ENCODE assay signal across 21 cellular contexts in the genomic region with DNA sequence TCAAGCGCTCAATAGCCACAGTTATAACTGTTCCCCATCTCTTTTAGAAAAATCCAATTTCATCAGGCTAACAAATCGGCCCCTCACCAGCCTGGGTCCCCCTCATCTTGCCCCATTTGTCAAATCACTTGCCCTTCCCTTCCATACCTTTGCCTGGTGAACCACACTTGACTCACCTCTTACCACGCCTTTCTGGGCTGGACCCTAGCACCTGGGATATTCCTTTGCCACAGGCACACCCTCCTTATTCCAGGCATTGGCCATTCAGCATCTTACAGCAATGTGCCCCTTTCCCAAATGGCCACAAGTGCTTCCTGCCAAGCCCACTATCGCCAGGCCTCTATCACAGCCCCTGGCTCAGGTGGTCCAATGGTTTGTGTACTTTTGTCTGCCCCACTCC. TPM values are rescaled to one million over a fixed set of nuclear protein-coding genes. Genes with fewer than 3 reads are reported as not detected.
DNase-seq lines count a peak whose midpoint lies in the region; ATAC-seq, FAIRE-seq and TF ChIP-seq lines count a peak whose summit lies in the region.
"Had no signal": no experiment of that assay in that cellular context is flagged by ENCODE, and none has a peak within 500 bp of the region (broad histone marks: within the 10 kb centered on the region; RNA-seq: fewer than 3 reads in every experiment).

No MANE protein-coding gene starts in this region.

- peaks cover 7% of the 10 kb centered on the region for H3K4me1 Mint-ChIP-seq in Caco-2 (ENCODE audit: low read depth, unreplicated experiment)

- TF ChIP-seq CTCF in mammary epithelial cell (conservative IDR thresholded peaks at IDR 0.05 in 1 of 2, IDR thresholded peaks at IDR 0.05 in 1 of 2; ENCODE audit: extremely low read depth in 1 of 2, insufficient read depth in 1 of 2, low read depth in 1 of 2, low read length in 2 of 2) (no peak), sigmoid colon (IDR thresholded peaks at IDR 0.05) (no peak), Caco-2 (IDR thresholded peaks at IDR 0.05; ENCODE audit: insufficient read depth in 1 of 2, low read depth in 1 of 2, low read length in 1 of 2, severe bottlenecking in 1 of 2, unreplicated experiment in 1 of 2) (no peak)

- H3K4me3 ChIP-seq in mammary epithelial cell (replicated peaks in 1 of 3; ENCODE audit: insufficient read depth in 1 of 3, low read depth in 2 of 3, low read length in 3 of 3) (no peak overlapping the region), small intestine (ENCODE audit: low read depth in 1 of 2, low read length in 2 of 2) (no peak overlapping the region), sigmoid colon (no peak overlapping the region), Caco-2 (ENCODE audit: low read depth, low read length) (no peak overlapping the region)
- H3K4me3 ChIP-seq: A549, SJCRH30 had no signal

- no peaks in the 10 kb centered on the region for H3K27me3 Mint-ChIP-seq in Caco-2 (ENCODE audit: insufficient read depth, unreplicated experiment)
- H3K27me3 Mint-ChIP-seq: CD4-positive, alpha-beta T cell had no signal

- no peak for FAIRE-seq in small intestine (lab: Jason Lieb, UNC)
- FAIRE-seq: A549 had no signal

- BruUV-seq in mammary epithelial cell (replicated peaks; lab: Mats Ljungman, UMichigan) (no TSS peak), Caco-2 (replicated peaks; lab: Mats Ljungman, UMichigan) (no TSS peak)

- no peak overlapping the region for H3K4me2 ChIP-seq in mammary epithelial cell (ENCODE audit: insufficient read depth, low read depth, low read length)
- H3K4me2 ChIP-seq: A549 had no signal

- H3K9me3 ChIP-seq in mammary epithelial cell (replicated peaks; ENCODE audit: insufficient read depth, low read length) (no peaks in the 10 kb centered on the region), small intestine (ENCODE audit: control insufficient read depth, low read depth) (no peaks in the 10 kb centered on the region), sigmoid colon (no peaks in the 10 kb centered on the region), Caco-2 (no peaks in the 10 kb centered on the region)
- H3K9me3 ChIP-seq: A549, SJCRH30 had no signal

- H3K27ac ChIP-seq in mammary epithelial cell (ENCODE audit: insufficient read depth, low read depth, low read length), result no peak overlapping the region
- no peak overlapping the region for H3K27ac ChIP-seq in small intestine (ENCODE audit: low read depth in 1 of 2, low read length in 1 of 2)
- no peak overlapping the region for H3K27ac ChIP-seq in sigmoid colon
- H3K27ac ChIP-seq: A549, SJCRH30 had no signal

- no peak for TF ChIP-seq EP300 in sigmoid colon (IDR thresholded peaks at IDR 0.05)

- H2AFZ ChIP-seq in mammary epithelial cell (ENCODE audit: low read depth, low read length), result no peak overlapping the region

- CTCF ChIA-PET in mammary epithelial cell (lab: Charles Lee; ENCODE audit: low non-redundant PET), result no interaction called here
- CTCF ChIA-PET in Caco-2 (lab: Charles Lee), result no interaction called here

- H3K36me3 ChIP-seq in mammary epithelial cell (ENCODE audit: insufficient read depth, low read length) (no peaks in the 10 kb centered on the region), small intestine (ENCODE audit: control insufficient read depth in 2 of 2, insufficient read depth in 2 of 2, low read length in 2 of 2) (no peaks in the 10 kb centered on the region), sigmoid colon (peaks cover 0 to 5% (median 0%) of the 10 kb centered on the region in 4 donors), Caco-2 (ENCODE audit: control insufficient read depth, insufficient read depth, low read length) (no peaks in the 10 kb centered on the region)
- H3K36me3 ChIP-seq: SJCRH30 had no signal

- no peaks in the 10 kb centered on the region for H4K20me1 ChIP-seq in mammary epithelial cell (ENCODE audit: insufficient read depth, low read length)

- DNase-seq in HPDE6-E6E7 (ENCODE audit: extremely low spot score), result peak; percentile 48
- peak; percentile 64 for DNase-seq in mammary epithelial cell
- peak; percentile 22 for DNase-seq in islet precursor cell
- peak; percentile 70 for DNase-seq in small intestine
- no peak for DNase-seq in sigmoid colon
- DNase-seq in NOMO-1 treated with DMSO at 0.1 percent for 48 hours (lab: John Stamatoyannopoulos, UW; ENCODE audit: unreplicated experiment), result no peak
- no peak for DNase-seq in Caco-2
- DNase-seq: Calu3; CD4-positive, alpha-beta T cell; GF-D8; HCEC 1CT; NCI-H1048; NCI-H1436; NCI-H1930; NCI-H226; NCI-H524; NCI-H82; RPMI8226; SJCRH30 had no signal

- dilution Hi-C loops in mammary epithelial cell (cut with HindIII; ENCODE audit: low sequenced_read_pairs), result no loop called here

- H3K27me3 ChIP-seq in mammary epithelial cell (ENCODE audit: insufficient read depth, low read length), result no peaks in the 10 kb centered on the region
- H3K27me3 ChIP-seq in small intestine (ENCODE audit: control insufficient read depth in 2 of 2, insufficient read depth in 2 of 2, low read length in 2 of 2), result no peaks in the 10 kb centered on the region
- no peaks in the 10 kb centered on the region for H3K27me3 ChIP-seq in sigmoid colon
- H3K27me3 ChIP-seq in Caco-2 (replicated peaks; ENCODE audit: control insufficient read depth, insufficient read depth, low read length), result no peaks in the 10 kb centered on the region
- H3K27me3 ChIP-seq: SJCRH30 had no signal

- H3K27ac Mint-ChIP-seq in Caco-2 (ENCODE audit: unreplicated experiment), result no peak overlapping the region
- H3K27ac Mint-ChIP-seq: CD4-positive, alpha-beta T cell had no signal

- intact Hi-C loops in mammary epithelial cell (cut with micrococcal nuclease), result loop anchor here (2.0 kb wide), 1 partner anchor 19 kb away; no protein-coding TSS in a partner anchor
- intact Hi-C loops in sigmoid colon (cut with DNase I), result no loop called here
- intact Hi-C loops in Caco-2 (cut with micrococcal nuclease; ENCODE audit: unreplicated experiment), result no loop called here

- peaks cover 13% of the 10 kb centered on the region for H3K4me1 ChIP-seq in mammary epithelial cell (ENCODE audit: insufficient read depth, low read length)
- no peaks in the 10 kb centered on the region for H3K4me1 ChIP-seq in small intestine (ENCODE audit: control insufficient read depth in 2 of 2, insufficient read depth in 1 of 2, low read depth in 1 of 2, low read length in 1 of 2)
- peaks cover 0 to 6% (median 4%) of the 10 kb centered on the region in 4 donors for H3K4me1 ChIP-seq in sigmoid colon
- no peaks in the 10 kb centered on the region for H3K4me1 ChIP-seq in Caco-2
- H3K4me1 ChIP-seq: A549, SJCRH30 had no signal

- POLR2A ChIA-PET in Caco-2 (lab: Charles Lee), result interaction anchor here (0.7 kb wide), 1 partner anchor 9 kb away, joined by 3 read pairs; no protein-coding TSS in a partner anchor

- peaks cover 54% of the 10 kb centered on the region for H3K79me2 ChIP-seq in mammary epithelial cell (ENCODE audit: insufficient read depth, low read length)

- 70% methylated on average over 4 of the region's 4 CpGs for WGBS in mammary epithelial cell (ENCODE audit: low coverage, missing lambda C conversion rate)
- WGBS in small intestine, 3 donors, result 76 to 88% (median 83%) methylated on average over 4 of the region's 4 CpGs
- 86 to 88% methylated on average over 4 of the region's 4 CpGs for WGBS in sigmoid colon, 2 donors

- H3K9me3 Mint-ChIP-seq in Caco-2 (ENCODE audit: unreplicated experiment), result no peaks in the 10 kb centered on the region
- H3K9me3 Mint-ChIP-seq: CD4-positive, alpha-beta T cell had no signal

- H3K4me3 Mint-ChIP-seq in Caco-2 (ENCODE audit: unreplicated experiment), result no peak overlapping the region
- H3K4me3 Mint-ChIP-seq: CD4-positive, alpha-beta T cell had no signal

- H3K9ac ChIP-seq in mammary epithelial cell (ENCODE audit: insufficient read depth, low read length), result no peak overlapping the region

- H3K36me3 Mint-ChIP-seq in Caco-2 (ENCODE audit: insufficient read depth, unreplicated experiment), result peaks cover 37% of the 10 kb centered on the region

- in situ Hi-C loops in mammary epithelial cell (cut with MboI; ENCODE audit: low sequenced_read_pairs in 2 of 2), result no loop called here

- TF ChIP-seq POLR2A in sigmoid colon (IDR thresholded peaks at IDR 0.05), result no peak

- ATAC-seq in HG03196 (IDR thresholded peaks at IDR 0.05; ENCODE audit: unreplicated experiment), result no peak
- ATAC-seq: A549 had no signal

RNA-seq across cellular contexts. Expression of a gene that starts 14.9 kb away (rescaled TPM):
- total RNA-seq in mammary epithelial cell (10 to 100 TPM; 24.0 to 81.7 TPM), sigmoid colon (10 to 100 TPM in 2 of 4 donors, 1 to 10 TPM in 2; 6.1 to 12.5 (median 9.4) TPM), Caco-2 (2022) (106 and 108 TPM in 2 replicates)
- polyA plus RNA-seq in mammary epithelial cell (17.0 TPM), small intestine (10 to 100 TPM; 21.1 to 48.9 (median 37.1) TPM), sigmoid colon (10 to 100 TPM; 27.0 to 65.1 (median 40.2) TPM)
- 61.0 TPM for polyA minus RNA-seq in mammary epithelial cell

Comparison
In these comparisons a context has a peak if more than half of its experiments do, and no peak if none do; other contexts are left out.
1. DNase-seq: peak in HPDE6-E6E7 (single experiment), mammary epithelial cell (single experiment), islet precursor cell (single experiment) and small intestine (single experiment); none in sigmoid colon (single experiment), NOMO-1 treated with DMSO at 0.1 percent for 48 hours (single experiment) and Caco-2 (0 of 2).